ENCODE assay signal across 8 cellular contexts in genomic region chr14:34983148-34983760, GRCh38. TPM values are rescaled to one million over a fixed set of nuclear protein-coding genes. Genes with fewer than 3 reads are reported as not detected.
A peak's percentile ranks its signal among the peaks of the same experiment; 100 is the strongest.
DNase-seq lines count a peak whose midpoint lies in the region; ATAC-seq and TF ChIP-seq lines count a peak whose summit lies in the region.

No MANE protein-coding gene starts in this region.

- no peak for TF ChIP-seq POLR2A in testis (IDR thresholded peaks at IDR 0.05)

- peak overlapping the region; percentile 96 to 99 for H3K27ac ChIP-seq in testis

- no peaks in the 10 kb centered on the region for H3K27me3 ChIP-seq in testis

- H3K9me3 ChIP-seq in iPS-18c (ENCODE audit: control insufficient read depth, insufficient read depth, low read length) (no peaks in the 10 kb centered on the region), testis (no peaks in the 10 kb centered on the region)

- DNase-seq in testis (no peak), MV-4-11 (lab: John Stamatoyannopoulos, UW) (no peak), COLO829 (ENCODE audit: low spot score) (no peak)
- no peak for DNase-seq in activated CD4-positive, alpha-beta T cell treated with anti-CD3 and anti-CD28 coated beads, Interleukin-2, amount 50 U/mL, for 4 hours

- H3K4me3 ChIP-seq in WI38 (ENCODE audit: low read depth, low read length) (peak overlapping the region; percentile 86), iPS-18c (ENCODE audit: insufficient read depth, low read depth, low read length) (peak overlapping the region; percentile 98), testis (peak overlapping the region; percentile 79 to 92)

- TF ChIP-seq CTCF in WI38 (IDR thresholded peaks at IDR 0.05; ENCODE audit: low read depth, low read length) = no peak
- no peak for TF ChIP-seq CTCF in testis (IDR thresholded peaks at IDR 0.05)

- H3K4me1 ChIP-seq in testis = peaks cover 24% of the 10 kb centered on the region

- ATAC-seq in GM19035 (IDR thresholded peaks at IDR 0.05; ENCODE audit: unreplicated experiment) (peak; percentile 27), HG02981 (IDR thresholded peaks at IDR 0.05; ENCODE audit: unreplicated experiment) (peak; percentile 13)

- WGBS in testis, 2 donors = 0 to 2% methylated on average over 23 to 28 of the region's 28 CpGs

- intact Hi-C loops in testis (cut with DNase I; ENCODE audit: low total_unique reads) = loop anchor here (5.0 kb wide), 1 partner anchor 111 kb away; no protein-coding TSS in a partner anchor

- H3K36me3 ChIP-seq in testis (ENCODE audit: low read depth, missing control alignments) = no peaks in the 10 kb centered on the region

RNA-seq across cellular contexts. Expression of gene SRP54, which starts 0.5 kb away (rescaled TPM):
- total RNA-seq in testis = 100 to 1,000 TPM in 1 of 2 donors, 10 to 100 TPM in 1; 84.1 to 132 TPM
- 78.5 TPM for polyA plus RNA-seq in testis (ENCODE audit: insufficient read depth, low read depth, low replicate concordance)
